1 cellular context compared by ENCODE assay signal in genomic region chr2:232984451-232985207, GRCh38.
TF ChIP-seq lines count a peak whose summit lies in the region.

No MANE protein-coding gene starts in this region.

TF ChIP-seq in GM12878, 131 proteins besides CTCF, POLR2A, EP300 and RAD21 (continued from another document):
- no peak for TF ChIP-seq E4F1 (IDR thresholded peaks at IDR 0.05; ENCODE audit: borderline replicate concordance, partially characterized antibody)
TF ChIP-seq in GM12878: peak in this region for 1.
